Comparison of ENCODE assay signal across 1 cellular context in genomic region chr1:67149179-67149770, GRCh38.
TF ChIP-seq lines count a peak whose summit lies in the region.

No MANE protein-coding gene starts in this region.

TF ChIP-seq in H1, 55 proteins besides CTCF, POLR2A, EP300 and RAD21:
- TF ChIP-seq CBX5 (IDR thresholded peaks at IDR 0.05; ENCODE audit: low read depth, low read length), result no peak
